1 cellular context compared by ENCODE assay signal in the genomic region with DNA sequence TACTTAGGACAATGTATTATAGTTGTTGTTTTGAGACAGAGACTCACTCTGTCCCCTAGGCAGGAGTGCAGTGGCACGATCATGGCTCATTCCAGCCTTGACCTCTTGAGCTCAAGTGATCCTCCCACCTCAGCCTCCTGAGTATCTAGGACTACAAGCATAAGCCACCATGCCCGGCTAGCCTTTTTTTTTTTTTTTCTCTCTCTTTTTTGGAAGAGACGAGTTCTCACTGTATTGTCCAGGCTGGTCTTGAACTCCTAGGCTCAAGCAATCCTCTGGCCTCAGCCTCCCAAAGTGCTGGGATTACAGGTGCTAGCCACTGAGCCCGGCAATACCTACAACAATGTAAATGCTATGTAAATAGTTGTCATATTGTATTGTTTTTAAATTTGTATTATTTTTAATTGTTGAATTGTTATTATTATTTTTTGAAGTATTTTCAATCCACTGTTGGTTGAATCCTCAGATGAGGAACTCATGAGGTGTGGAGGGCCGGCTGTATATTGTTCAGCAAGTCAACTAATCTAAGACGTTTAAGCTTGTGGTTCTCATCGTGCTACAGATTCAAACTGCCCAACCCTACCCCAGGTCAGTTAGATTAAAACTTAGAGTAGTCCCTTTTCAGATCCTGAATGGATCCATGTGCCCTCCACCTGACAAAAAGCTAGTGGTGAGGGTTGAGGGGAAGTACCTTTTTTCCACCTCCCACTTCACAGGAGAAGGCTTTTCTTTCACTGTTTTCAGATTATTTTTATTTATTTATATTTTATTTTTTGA.
TF ChIP-seq lines count a peak whose summit lies in the region.

No MANE protein-coding gene starts in this region.

TF ChIP-seq in K562, 482 proteins besides CTCF, POLR2A, EP300 and RAD21 (continued from another document and continues in another):
- TF ChIP-seq MGA (IDR thresholded peaks at IDR 0.05) (no peak), ZKSCAN1 (IDR thresholded peaks at IDR 0.05; ENCODE audit: low read depth, low read length) (no peak), ZNF707 (CRISPR knock-in tag; conservative IDR thresholded peaks at IDR 0.05) (no peak), CHD4 (IDR thresholded peaks at IDR 0.05; ENCODE audit: insufficient read depth, insufficient replicate concordance, low read depth, low read length, poor library complexity, severe bottlenecking) (no peak), GABPB2 (CRISPR knock-in tag; conservative IDR thresholded peaks at IDR 0.05) (no peak), STAG1 (CRISPR knock-in tag; IDR thresholded peaks at IDR 0.05; ENCODE audit: borderline replicate concordance) (0 out of 2 replicates have a peak, but pooled peaks have one; percentile 26), ZNF57 (CRISPR knock-in tag; IDR thresholded peaks at IDR 0.05) (no peak), SNRNP70 (optimal IDR thresholded peaks at IDR 0.05; ENCODE audit: low read depth, low read length) (no peak), U2AF2 (optimal IDR thresholded peaks at IDR 0.05; ENCODE audit: low read depth, low read length) (no peak), ZNF384 (IDR thresholded peaks at IDR 0.05; ENCODE audit: low read depth, low read length) (no peak), TCF7 (IDR thresholded peaks at IDR 0.05; ENCODE audit: borderline replicate concordance) (no peak), ZNF507 (tag; conservative IDR thresholded peaks at IDR 0.05) (peak; percentile 33; the same call in 1 of the 2 replicates), SMARCA5 (IDR thresholded peaks at IDR 0.05) (no peak), ZNF311 (CRISPR knock-in tag; IDR thresholded peaks at IDR 0.05) (no peak), ZNF197 (CRISPR knock-in tag; IDR thresholded peaks at IDR 0.05; ENCODE audit: low read depth) (no peak), WHSC1 (IDR thresholded peaks at IDR 0.05; ENCODE audit: low read length) (no peak), ZFP36 (IDR thresholded peaks at IDR 0.05; ENCODE audit: low read depth, low read length, partially characterized antibody) (no peak), RFX7 (CRISPR knock-in tag; IDR thresholded peaks at IDR 0.05) (no peak), POLR2AphosphoS2 (IDR thresholded peaks at IDR 0.05; ENCODE audit: low read length) (no peak), MTA1 (IDR thresholded peaks at IDR 0.05; ENCODE audit: borderline replicate concordance) (no peak), TSC22D4 (tag; IDR thresholded peaks at IDR 0.05) (no peak), PRPF4 (IDR thresholded peaks at IDR 0.05; ENCODE audit: insufficient read depth, low read depth, low read length, poor library complexity, severe bottlenecking) (no peak), ZNF584 (CRISPR knock-in tag; IDR thresholded peaks at IDR 0.05; ENCODE audit: low read depth) (no peak), NR3C1 (CRISPR knock-in tag; IDR thresholded peaks at IDR 0.05) (no peak), RAD51 (IDR thresholded peaks at IDR 0.05; ENCODE audit: borderline replicate concordance, low read depth) (no peak), ZBED1 (IDR thresholded peaks at IDR 0.05) (no peak), MNT (conservative IDR thresholded peaks at IDR 0.05) (no peak), MAZ (CRISPR knock-in tag; conservative IDR thresholded peaks at IDR 0.05 in 1 of 2, IDR thresholded peaks at IDR 0.05 in 1 of 2) (no peak), RFX1 (IDR thresholded peaks at IDR 0.05) (no peak), KDM5B (IDR thresholded peaks at IDR 0.05; ENCODE audit: insufficient replicate concordance, low read depth, low read length) (no peak), HDAC1 (IDR thresholded peaks at IDR 0.05) (no peak), KLF10 (CRISPR knock-in tag; IDR thresholded peaks at IDR 0.05) (no peak), ETS1 (conservative IDR thresholded peaks at IDR 0.05; ENCODE audit: control insufficient read depth, low read depth, low read length) (no peak), MCM2 (IDR thresholded peaks at IDR 0.05; ENCODE audit: low read depth) (no peak), PHF8 (IDR thresholded peaks at IDR 0.05; ENCODE audit: borderline replicate concordance, low read length) (no peak), MAFK (IDR thresholded peaks at IDR 0.05; ENCODE audit: low read length) (no peak)
- TF ChIP-seq, protein P1, sequence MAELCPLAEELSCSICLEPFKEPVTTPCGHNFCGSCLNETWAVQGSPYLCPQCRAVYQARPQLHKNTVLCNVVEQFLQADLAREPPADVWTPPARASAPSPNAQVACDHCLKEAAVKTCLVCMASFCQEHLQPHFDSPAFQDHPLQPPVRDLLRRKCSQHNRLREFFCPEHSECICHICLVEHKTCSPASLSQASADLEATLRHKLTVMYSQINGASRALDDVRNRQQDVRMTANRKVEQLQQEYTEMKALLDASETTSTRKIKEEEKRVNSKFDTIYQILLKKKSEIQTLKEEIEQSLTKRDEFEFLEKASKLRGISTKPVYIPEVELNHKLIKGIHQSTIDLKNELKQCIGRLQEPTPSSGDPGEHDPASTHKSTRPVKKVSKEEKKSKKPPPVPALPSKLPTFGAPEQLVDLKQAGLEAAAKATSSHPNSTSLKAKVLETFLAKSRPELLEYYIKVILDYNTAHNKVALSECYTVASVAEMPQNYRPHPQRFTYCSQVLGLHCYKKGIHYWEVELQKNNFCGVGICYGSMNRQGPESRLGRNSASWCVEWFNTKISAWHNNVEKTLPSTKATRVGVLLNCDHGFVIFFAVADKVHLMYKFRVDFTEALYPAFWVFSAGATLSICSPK (IDR thresholded peaks at IDR 0.05; ENCODE audit: borderline replicate concordance) = no peak
- TF ChIP-seq, protein P2, sequence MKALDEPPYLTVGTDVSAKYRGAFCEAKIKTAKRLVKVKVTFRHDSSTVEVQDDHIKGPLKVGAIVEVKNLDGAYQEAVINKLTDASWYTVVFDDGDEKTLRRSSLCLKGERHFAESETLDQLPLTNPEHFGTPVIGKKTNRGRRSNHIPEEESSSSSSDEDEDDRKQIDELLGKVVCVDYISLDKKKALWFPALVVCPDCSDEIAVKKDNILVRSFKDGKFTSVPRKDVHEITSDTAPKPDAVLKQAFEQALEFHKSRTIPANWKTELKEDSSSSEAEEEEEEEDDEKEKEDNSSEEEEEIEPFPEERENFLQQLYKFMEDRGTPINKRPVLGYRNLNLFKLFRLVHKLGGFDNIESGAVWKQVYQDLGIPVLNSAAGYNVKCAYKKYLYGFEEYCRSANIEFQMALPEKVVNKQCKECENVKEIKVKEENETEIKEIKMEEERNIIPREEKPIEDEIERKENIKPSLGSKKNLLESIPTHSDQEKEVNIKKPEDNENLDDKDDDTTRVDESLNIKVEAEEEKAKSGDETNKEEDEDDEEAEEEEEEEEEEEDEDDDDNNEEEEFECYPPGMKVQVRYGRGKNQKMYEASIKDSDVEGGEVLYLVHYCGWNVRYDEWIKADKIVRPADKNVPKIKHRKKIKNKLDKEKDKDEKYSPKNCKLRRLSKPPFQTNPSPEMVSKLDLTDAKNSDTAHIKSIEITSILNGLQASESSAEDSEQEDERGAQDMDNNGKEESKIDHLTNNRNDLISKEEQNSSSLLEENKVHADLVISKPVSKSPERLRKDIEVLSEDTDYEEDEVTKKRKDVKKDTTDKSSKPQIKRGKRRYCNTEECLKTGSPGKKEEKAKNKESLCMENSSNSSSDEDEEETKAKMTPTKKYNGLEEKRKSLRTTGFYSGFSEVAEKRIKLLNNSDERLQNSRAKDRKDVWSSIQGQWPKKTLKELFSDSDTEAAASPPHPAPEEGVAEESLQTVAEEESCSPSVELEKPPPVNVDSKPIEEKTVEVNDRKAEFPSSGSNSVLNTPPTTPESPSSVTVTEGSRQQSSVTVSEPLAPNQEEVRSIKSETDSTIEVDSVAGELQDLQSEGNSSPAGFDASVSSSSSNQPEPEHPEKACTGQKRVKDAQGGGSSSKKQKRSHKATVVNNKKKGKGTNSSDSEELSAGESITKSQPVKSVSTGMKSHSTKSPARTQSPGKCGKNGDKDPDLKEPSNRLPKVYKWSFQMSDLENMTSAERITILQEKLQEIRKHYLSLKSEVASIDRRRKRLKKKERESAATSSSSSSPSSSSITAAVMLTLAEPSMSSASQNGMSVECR (CRISPR knock-in tag; IDR thresholded peaks at IDR 0.05) = no peak; the same call in 1 of the 2 replicates
